Comparison of ENCODE assay signal across 8 cellular contexts in genomic region chr10:987906-988666, GRCh38. TPM values are rescaled to one million over a fixed set of nuclear protein-coding genes. Genes with fewer than 3 reads are reported as not detected.
DNase-seq lines count a peak whose midpoint lies in the region; ATAC-seq and TF ChIP-seq lines count a peak whose summit lies in the region.

Gene GTPBP4, plus strand, starts transcription at chr10:988434. Its CDS starts 46 bp downstream, at chr10:988480.

- POLR2A ChIA-PET in CD4-positive, alpha-beta T cell (lab: Charles Lee) = interaction anchor here (0.6 to 2.9 kb wide), 6 partner anchors 10 to 68 kb away, joined by 3 to 21 read pairs (median 6); partner anchors contain the start of genes IDI1, LARP4B and WDR37
- POLR2A ChIA-PET in activated CD4-positive, alpha-beta memory T cell treated with anti-CD3 and anti-CD28 coated beads, Interleukin-2, amount 10 ng/mL, durations not matched to agents 7 days and 5 days (lab: Charles Lee) = interaction anchor here (0.7 to 4.6 kb wide), 10 partner anchors 10 to 253 kb away, joined by 3 to 69 read pairs (median 8); partner anchors contain the start of genes IDI1, LARP4B and WDR37

- no peak for TF ChIP-seq POLR2A in lower leg skin (IDR thresholded peaks at IDR 0.05)

- H3K9me3 ChIP-seq in CD4-positive, alpha-beta T cell (ENCODE audit: control insufficient read depth, low read length) = no peaks in the 10 kb centered on the region

- H3K4me1 Mint-ChIP-seq in CD4-positive, alpha-beta T cell (ENCODE audit: low read depth) = peaks cover 46% of the 10 kb centered on the region
- peaks cover 39% of the 10 kb centered on the region for H3K4me1 Mint-ChIP-seq in activated CD4-positive, alpha-beta memory T cell treated with anti-CD3 and anti-CD28 coated beads, Interleukin-2, amount 10 ng/mL, durations not matched to agents 7 days and 5 days

- DNase-seq in CD4-positive, alpha-beta T cell = peak; percentile 90 to 97 (median 95)
- peak; percentile 73 for DNase-seq in NCI-H748 treated with DMSO at 0.1 percent for 48 hours (lab: John Stamatoyannopoulos, UW)
- DNase-seq in activated CD4-positive, alpha-beta memory T cell treated with anti-CD3 and anti-CD28 coated beads, Interleukin-2, amount 10 ng/mL, durations not matched to agents 7 days and 5 days = peak; percentile 97
- peak; percentile 97 for DNase-seq in ecto neural progenitor cell (ENCODE audit: low spot score)
- peak; percentile 97 to 100 for DNase-seq in lower leg skin (ENCODE audit: low spot score in 2 of 2)
- peak; percentile 92 to 96 for DNase-seq in stimulated activated CD4-positive, alpha-beta T cell treated with anti-CD3 and anti-CD28 coated beads, Interleukin-4, amount 100 ng/mL, for 48 hours (ENCODE audit: low read depth in 2 of 2)

- peak; percentile 94 for ATAC-seq in CD4-positive, alpha-beta T cell (ENCODE audit: poor library complexity)
- ATAC-seq in GM19395 (IDR thresholded peaks at IDR 0.05; ENCODE audit: unreplicated experiment) (peak; percentile 93), HG03565 (IDR thresholded peaks at IDR 0.05; ENCODE audit: unreplicated experiment) (peak; percentile 91)

- CTCF ChIA-PET in CD4-positive, alpha-beta T cell (lab: Charles Lee) = interaction anchor here (0.6 to 2.1 kb wide), 9 partner anchors 44 to 122 kb away, joined by 3 to 7 read pairs (median 3); partner anchors contain the start of genes IDI1, LARP4B and WDR37
- CTCF ChIA-PET in activated CD4-positive, alpha-beta memory T cell treated with anti-CD3 and anti-CD28 coated beads, Interleukin-2, amount 10 ng/mL, durations not matched to agents 7 days and 5 days (lab: Charles Lee) = interaction anchor here (1.0 kb wide), 4 partner anchors 55 to 60 kb away, joined by 3 to 5 read pairs (median 4); no protein-coding TSS in a partner anchor

- peak; percentile 12 for TF ChIP-seq CTCF in CD4-positive, alpha-beta T cell (IDR thresholded peaks at IDR 0.05)
- no peak for TF ChIP-seq CTCF in lower leg skin (IDR thresholded peaks at IDR 0.05)

- H3K4me3 ChIP-seq in lower leg skin (ENCODE audit: low read depth, poor library complexity, severe bottlenecking) = peak within 1 kb of the TSS; percentile 89

- peaks cover 39% of the 10 kb centered on the region for H3K36me3 Mint-ChIP-seq in CD4-positive, alpha-beta T cell (ENCODE audit: low read depth)
- peaks cover 18% of the 10 kb centered on the region for H3K36me3 Mint-ChIP-seq in activated CD4-positive, alpha-beta memory T cell treated with anti-CD3 and anti-CD28 coated beads, Interleukin-2, amount 10 ng/mL, durations not matched to agents 7 days and 5 days (ENCODE audit: low read depth)

- no peaks in the 10 kb centered on the region for H3K9me3 Mint-ChIP-seq in CD4-positive, alpha-beta T cell
- no peaks in the 10 kb centered on the region for H3K9me3 Mint-ChIP-seq in activated CD4-positive, alpha-beta memory T cell treated with anti-CD3 and anti-CD28 coated beads, Interleukin-2, amount 10 ng/mL, durations not matched to agents 7 days and 5 days

- H3K27me3 Mint-ChIP-seq in CD4-positive, alpha-beta T cell = no peaks in the 10 kb centered on the region
- H3K27me3 Mint-ChIP-seq in activated CD4-positive, alpha-beta memory T cell treated with anti-CD3 and anti-CD28 coated beads, Interleukin-2, amount 10 ng/mL, durations not matched to agents 7 days and 5 days = no peaks in the 10 kb centered on the region

- H3K27ac Mint-ChIP-seq in CD4-positive, alpha-beta T cell = peak within 1 kb of the TSS; percentile 99
- peak within 1 kb of the TSS; percentile 85 for H3K27ac Mint-ChIP-seq in activated CD4-positive, alpha-beta memory T cell treated with anti-CD3 and anti-CD28 coated beads, Interleukin-2, amount 10 ng/mL, durations not matched to agents 7 days and 5 days

- intact Hi-C loops in CD4-positive, alpha-beta T cell (cut with DNase I, micrococcal nuclease) = loop anchor here (1.0 to 5.0 kb wide), 6 partner anchors 57 to 856 kb away; partner anchors contain the start of genes IDI1 (in 2 of the 2), LARP4B (in 2 of the 2) and WDR37 (in 1 of the 2)
- intact Hi-C loops in lower leg skin (cut with DNase I; ENCODE audit: low total_unique reads) = no loop called here

- 0 to 1% methylated on average over 23 to 54 of the region's 71 CpGs for WGBS in lower leg skin, 2 donors

- no peaks in the 10 kb centered on the region for H3K27me3 ChIP-seq in CD4-positive, alpha-beta T cell (ENCODE audit: control insufficient read depth, insufficient read depth, low read length)

- peak within 1 kb of the TSS; percentile 100 for H3K4me3 Mint-ChIP-seq in CD4-positive, alpha-beta T cell
- H3K4me3 Mint-ChIP-seq in activated CD4-positive, alpha-beta memory T cell treated with anti-CD3 and anti-CD28 coated beads, Interleukin-2, amount 10 ng/mL, durations not matched to agents 7 days and 5 days = peak within 1 kb of the TSS; percentile 98

- peak within 1 kb of the TSS; percentile 73 for H3K27ac ChIP-seq in CD4-positive, alpha-beta T cell (ENCODE audit: low read depth, low read length)

RNA-seq across cellular contexts. Expression of gene GTPBP4, which starts in this region (rescaled TPM):
- total RNA-seq in CD4-positive, alpha-beta T cell = 10 to 100 TPM; 50.3 to 53.7 TPM
- 10 to 100 TPM; 50.9 to 59.6 TPM for total RNA-seq in activated CD4-positive, alpha-beta memory T cell treated with anti-CD3 and anti-CD28 coated beads, Interleukin-2, amount 10 ng/mL, durations not matched to agents 7 days and 5 days
- 10 to 100 TPM in 3 of 4 donors, 1 to 10 TPM in 1; 8.8 to 23.2 (median 15.8) TPM for total RNA-seq in lower leg skin

Comparison
In these comparisons a context has a peak if more than half of its experiments do, and no peak if none do; other contexts are left out.
1. Peak in every context shown above with its lines: DNase-seq, ATAC-seq, H3K4me3 ChIP-seq and H3K27ac ChIP-seq.